Comparison of ENCODE assay signal across 8 cellular contexts in the genomic region with DNA sequence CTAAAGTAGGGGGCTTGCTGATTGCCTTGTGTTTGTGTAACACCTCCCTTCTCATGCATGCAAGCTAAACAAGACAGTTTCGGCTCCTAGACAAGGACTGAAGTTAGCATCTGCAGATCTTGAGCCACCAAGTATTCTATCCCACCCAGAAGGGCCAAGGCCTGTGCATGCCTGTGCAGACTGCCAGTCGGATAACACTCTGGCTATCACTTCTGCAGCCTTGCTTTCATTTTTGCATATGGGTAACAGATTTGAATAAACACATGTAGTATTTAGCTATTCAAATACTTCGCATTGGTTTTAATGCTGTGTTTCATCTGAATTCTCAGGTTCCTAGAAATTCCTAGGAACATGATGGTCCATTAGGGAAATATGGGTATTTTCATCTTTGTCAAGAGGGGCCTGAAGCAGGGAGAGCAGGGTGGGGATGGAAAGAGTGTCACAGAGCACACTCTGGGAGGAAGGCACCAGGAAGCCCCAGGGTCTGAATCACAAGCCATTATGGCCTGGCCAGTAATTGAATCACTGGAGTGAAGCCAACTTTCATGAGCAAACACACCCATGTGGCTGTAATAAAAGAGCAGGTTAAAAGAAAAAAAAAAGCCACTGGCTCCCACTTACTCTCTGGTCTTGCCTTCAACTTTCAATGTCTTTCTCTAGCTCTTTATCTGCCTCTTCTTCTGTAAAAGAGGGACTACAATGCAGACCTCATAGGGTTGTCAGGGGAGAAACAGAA. TPM values are rescaled to one million over a fixed set of nuclear protein-coding genes. Genes with fewer than 3 reads are reported as not detected.
DNase-seq lines count a peak whose midpoint lies in the region; ATAC-seq and TF ChIP-seq lines count a peak whose summit lies in the region.

No MANE protein-coding gene starts in this region.

- H3K9me3 ChIP-seq in adrenal gland (replicated peaks in 1 of 3) (no peaks in the 10 kb centered on the region), mesenchymal stem cell (ENCODE audit: control insufficient read depth, low read length) (no peaks in the 10 kb centered on the region)

- ATAC-seq in omental fat pad (ENCODE audit: low FRiP score), result no peak
- ATAC-seq in HG03457 (IDR thresholded peaks at IDR 0.05; ENCODE audit: unreplicated experiment), result no peak

- H2BK5ac ChIP-seq in mesenchymal stem cell (ENCODE audit: low read depth, low read length, poor library complexity, severe bottlenecking), result no peak overlapping the region

- no peak overlapping the region for H2AFZ ChIP-seq in mesenchymal stem cell (ENCODE audit: low read depth, low read length)

- peak overlapping the region in 1 of 2 experiments; percentile 45 for H2BK12ac ChIP-seq in mesenchymal stem cell (ENCODE audit: low read length in 2 of 2)

- intact Hi-C loops in adrenal gland (cut with DNase I), result no loop called here

- no peak overlapping the region for H4K91ac ChIP-seq in mesenchymal stem cell (ENCODE audit: low read length)

- H3K18ac ChIP-seq in mesenchymal stem cell (ENCODE audit: low read depth in 1 of 2, low read length in 2 of 2), result peak overlapping the region in 1 of 2 experiments; percentile 61

- H3K27me3 ChIP-seq in adrenal gland, result no peaks in the 10 kb centered on the region
- H3K27me3 ChIP-seq in mesenchymal stem cell (ENCODE audit: control insufficient read depth in 1 of 2, insufficient read depth in 1 of 2, low read length in 2 of 2), result no peaks in the 10 kb centered on the region

- H4K8ac ChIP-seq in mesenchymal stem cell (ENCODE audit: low read length), result no peak overlapping the region

- H3K4me2 ChIP-seq in mesenchymal stem cell (ENCODE audit: low read length, poor library complexity, severe bottlenecking), result no peak overlapping the region

- H3K79me1 ChIP-seq in mesenchymal stem cell (replicated peaks; ENCODE audit: low read length, poor library complexity, severe bottlenecking), result peaks cover 36% of the 10 kb centered on the region

- DNase-seq in DMS79 (lab: John Stamatoyannopoulos, UW), result peak; percentile 84
- DNase-seq in NCI-H187 (lab: John Stamatoyannopoulos, UW), result peak; percentile 65 to 75
- peak in 6 of 7 donors; percentile 33 to 67 (median 61) for DNase-seq in adrenal gland
- DNase-seq in mesenchymal stem cell, result peak; percentile 87
- DNase-seq in caudate nucleus (lab: John Stamatoyannopoulos, UW), result no peak
- DNase-seq in omental fat pad (ENCODE audit: low spot score), result no peak
- DNase-seq in SKM-1 (lab: John Stamatoyannopoulos, UW; ENCODE audit: unreplicated experiment), result no peak

- H3K14ac ChIP-seq in mesenchymal stem cell (ENCODE audit: low read length in 2 of 2), result peak overlapping the region in 1 of 2 experiments; percentile 90

- WGBS in adrenal gland, 4 donors, result 90 to 95% (median 93%) methylated on average over 3 of the region's 3 CpGs
- WGBS in mesenchymal stem cell, result 95% methylated on average over 2 of the region's 3 CpGs

- H3K4me1 ChIP-seq in adrenal gland (replicated peaks in 1 of 2), result peaks cover 0 to 24% of the 10 kb centered on the region in 2 donors
- H3K4me1 ChIP-seq in mesenchymal stem cell (ENCODE audit: control insufficient read depth, insufficient read depth, low read depth, low read length), result peaks cover 21% of the 10 kb centered on the region

- H3K36me3 ChIP-seq in adrenal gland (replicated peaks in 1 of 2), result no peaks in the 10 kb centered on the region
- peaks cover 3 to 4% of the 10 kb centered on the region in 2 experiments for H3K36me3 ChIP-seq in mesenchymal stem cell (ENCODE audit: control insufficient read depth in 1 of 2, insufficient read depth in 2 of 2, low read depth in 1 of 2, low read length in 2 of 2)

- H2BK15ac ChIP-seq in mesenchymal stem cell (ENCODE audit: low read depth, poor library complexity, severe bottlenecking), result no peak overlapping the region

- no peak for TF ChIP-seq POLR2A in adrenal gland (IDR thresholded peaks at IDR 0.05)

- H3K4me3 ChIP-seq in adrenal gland (no peak overlapping the region), mesenchymal stem cell (ENCODE audit: insufficient read depth in 1 of 2, low read depth in 1 of 2, low read length in 2 of 2) (no peak overlapping the region)

- no peak for TF ChIP-seq CTCF in adrenal gland (IDR thresholded peaks at IDR 0.05)
- no peak for TF ChIP-seq CTCF in omental fat pad (IDR thresholded peaks at IDR 0.05)

- peak overlapping the region in 1 of 2 experiments; percentile 60 for H3K23ac ChIP-seq in mesenchymal stem cell (ENCODE audit: low read length in 2 of 2)

- H3K4ac ChIP-seq in mesenchymal stem cell (ENCODE audit: low read depth in 1 of 2, low read length in 2 of 2), result peak overlapping the region in 1 of 2 experiments; percentile 63

- H3K27ac ChIP-seq in adrenal gland (no peak overlapping the region), mesenchymal stem cell (ENCODE audit: low read length, poor library complexity, severe bottlenecking) (no peak overlapping the region), caudate nucleus (ENCODE audit: low read depth, low read length) (no peak overlapping the region)

- peak overlapping the region; percentile 38 for H3K9ac ChIP-seq in mesenchymal stem cell (ENCODE audit: low read length)

- no peak overlapping the region for H2BK120ac ChIP-seq in mesenchymal stem cell (ENCODE audit: low read depth, low read length)

- no peak overlapping the region for H2AK5ac ChIP-seq in mesenchymal stem cell (ENCODE audit: low read length, severe bottlenecking)

RNA-seq across cellular contexts. Expression of gene GADD45A, which starts 28.2 kb away (rescaled TPM):
- total RNA-seq in adrenal gland (10 to 100 TPM in 5 of 8 donors, 1 to 10 TPM in 3; 5.3 to 26.9 (median 11.5) TPM), omental fat pad (100 to 1,000 TPM in 2 of 4 donors, 10 to 100 TPM in 2; 31.7 to 115 (median 67.2) TPM)
- polyA plus RNA-seq in adrenal gland, result 10 to 100 TPM in 2 of 3 donors, 1 to 10 TPM in 1; 9.2 to 20.9 (median 19.6) TPM
- 46.4 TPM for polyA plus RNA-seq in mesenchymal stem cell (2013, experiment 1 of 2)
- 48.5 TPM for polyA plus RNA-seq in mesenchymal stem cell (2013, experiment 2 of 2)

Comparison
In these comparisons a context has a peak if more than half of its experiments do, and no peak if none do; other contexts are left out.
1. DNase-seq: peak in DMS79 (single experiment), NCI-H187 (2 of 2), adrenal gland (6 of 7) and mesenchymal stem cell (single experiment); none in caudate nucleus (0 of 61), omental fat pad (single experiment) and SKM-1 (single experiment).